1 cellular context compared by ENCODE assay signal in genomic region chr16:47198180-47198575, GRCh38.
TF ChIP-seq lines count a peak whose summit lies in the region.

No MANE protein-coding gene starts in this region.

TF ChIP-seq in K562, 482 proteins besides CTCF, POLR2A, EP300 and RAD21 (continued from another document):
- TF ChIP-seq, protein P1, sequence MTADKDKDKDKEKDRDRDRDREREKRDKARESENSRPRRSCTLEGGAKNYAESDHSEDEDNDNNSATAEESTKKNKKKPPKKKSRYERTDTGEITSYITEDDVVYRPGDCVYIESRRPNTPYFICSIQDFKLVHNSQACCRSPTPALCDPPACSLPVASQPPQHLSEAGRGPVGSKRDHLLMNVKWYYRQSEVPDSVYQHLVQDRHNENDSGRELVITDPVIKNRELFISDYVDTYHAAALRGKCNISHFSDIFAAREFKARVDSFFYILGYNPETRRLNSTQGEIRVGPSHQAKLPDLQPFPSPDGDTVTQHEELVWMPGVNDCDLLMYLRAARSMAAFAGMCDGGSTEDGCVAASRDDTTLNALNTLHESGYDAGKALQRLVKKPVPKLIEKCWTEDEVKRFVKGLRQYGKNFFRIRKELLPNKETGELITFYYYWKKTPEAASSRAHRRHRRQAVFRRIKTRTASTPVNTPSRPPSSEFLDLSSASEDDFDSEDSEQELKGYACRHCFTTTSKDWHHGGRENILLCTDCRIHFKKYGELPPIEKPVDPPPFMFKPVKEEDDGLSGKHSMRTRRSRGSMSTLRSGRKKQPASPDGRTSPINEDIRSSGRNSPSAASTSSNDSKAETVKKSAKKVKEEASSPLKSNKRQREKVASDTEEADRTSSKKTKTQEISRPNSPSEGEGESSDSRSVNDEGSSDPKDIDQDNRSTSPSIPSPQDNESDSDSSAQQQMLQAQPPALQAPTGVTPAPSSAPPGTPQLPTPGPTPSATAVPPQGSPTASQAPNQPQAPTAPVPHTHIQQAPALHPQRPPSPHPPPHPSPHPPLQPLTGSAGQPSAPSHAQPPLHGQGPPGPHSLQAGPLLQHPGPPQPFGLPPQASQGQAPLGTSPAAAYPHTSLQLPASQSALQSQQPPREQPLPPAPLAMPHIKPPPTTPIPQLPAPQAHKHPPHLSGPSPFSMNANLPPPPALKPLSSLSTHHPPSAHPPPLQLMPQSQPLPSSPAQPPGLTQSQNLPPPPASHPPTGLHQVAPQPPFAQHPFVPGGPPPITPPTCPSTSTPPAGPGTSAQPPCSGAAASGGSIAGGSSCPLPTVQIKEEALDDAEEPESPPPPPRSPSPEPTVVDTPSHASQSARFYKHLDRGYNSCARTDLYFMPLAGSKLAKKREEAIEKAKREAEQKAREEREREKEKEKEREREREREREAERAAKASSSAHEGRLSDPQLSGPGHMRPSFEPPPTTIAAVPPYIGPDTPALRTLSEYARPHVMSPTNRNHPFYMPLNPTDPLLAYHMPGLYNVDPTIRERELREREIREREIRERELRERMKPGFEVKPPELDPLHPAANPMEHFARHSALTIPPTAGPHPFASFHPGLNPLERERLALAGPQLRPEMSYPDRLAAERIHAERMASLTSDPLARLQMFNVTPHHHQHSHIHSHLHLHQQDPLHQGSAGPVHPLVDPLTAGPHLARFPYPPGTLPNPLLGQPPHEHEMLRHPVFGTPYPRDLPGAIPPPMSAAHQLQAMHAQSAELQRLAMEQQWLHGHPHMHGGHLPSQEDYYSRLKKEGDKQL (CRISPR knock-in tag; IDR thresholded peaks at IDR 0.05; ENCODE audit: borderline replicate concordance): no peak
- TF ChIP-seq, protein P2, sequence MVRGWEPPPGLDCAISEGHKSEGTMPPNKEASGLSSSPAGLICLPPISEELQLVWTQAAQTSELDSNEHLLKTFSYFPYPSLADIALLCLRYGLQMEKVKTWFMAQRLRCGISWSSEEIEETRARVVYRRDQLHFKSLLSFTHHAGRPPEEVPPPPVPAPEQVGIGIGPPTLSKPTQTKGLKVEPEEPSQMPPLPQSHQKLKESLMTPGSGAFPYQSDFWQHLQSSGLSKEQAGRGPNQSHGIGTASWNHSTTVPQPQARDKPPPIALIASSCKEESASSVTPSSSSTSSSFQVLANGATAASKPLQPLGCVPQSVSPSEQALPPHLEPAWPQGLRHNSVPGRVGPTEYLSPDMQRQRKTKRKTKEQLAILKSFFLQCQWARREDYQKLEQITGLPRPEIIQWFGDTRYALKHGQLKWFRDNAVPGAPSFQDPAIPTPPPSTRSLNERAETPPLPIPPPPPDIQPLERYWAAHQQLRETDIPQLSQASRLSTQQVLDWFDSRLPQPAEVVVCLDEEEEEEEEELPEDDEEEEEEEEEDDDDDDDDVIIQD (CRISPR knock-in tag; IDR thresholded peaks at IDR 0.05): no peak
- TF ChIP-seq ARHGAP35 (IDR thresholded peaks at IDR 0.05; ENCODE audit: partially characterized antibody) (no peak), ELK3 (CRISPR knock-in tag; IDR thresholded peaks at IDR 0.05) (no peak), POLR3A (IDR thresholded peaks at IDR 0.05; ENCODE audit: borderline replicate concordance, extremely low read depth, insufficient read depth, insufficient read length) (no peak), ZBTB11 (CRISPR knock-in tag; IDR thresholded peaks at IDR 0.05) (no peak), U2AF2 (optimal IDR thresholded peaks at IDR 0.05; ENCODE audit: low read depth, low read length) (no peak), PHB2 (IDR thresholded peaks at IDR 0.05; ENCODE audit: low read depth) (no peak), UBTF (IDR thresholded peaks at IDR 0.05; ENCODE audit: borderline replicate concordance in 1 of 2, low read depth in 2 of 2, low read length in 2 of 2) (no peak)
TF ChIP-seq in K562: peak in this region for 0.
